In the genomic region with DNA sequence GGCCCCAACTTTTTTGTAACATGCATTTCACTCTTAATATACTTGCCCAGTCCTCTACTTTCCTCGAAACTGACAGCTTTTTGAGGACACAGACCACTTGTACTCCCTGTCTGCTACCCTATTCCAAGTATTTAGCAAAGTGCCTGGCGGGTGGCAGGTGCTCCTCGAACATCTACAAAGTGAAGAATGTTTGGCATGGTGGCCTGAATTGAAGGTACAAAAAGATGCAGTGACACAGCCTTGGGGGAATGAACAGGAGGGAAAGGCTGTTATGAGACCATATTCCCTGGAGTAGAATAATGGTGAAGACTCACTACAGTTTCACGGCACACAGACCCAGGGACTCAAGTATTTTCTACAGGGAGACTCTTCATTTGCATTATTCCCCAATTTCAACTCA, we compare ENCODE assay signal across 2 cellular contexts.
TF ChIP-seq lines count a peak whose summit lies in the region.

No MANE protein-coding gene starts in this region.

TF ChIP-seq in WTC11, 78 proteins besides CTCF, POLR2A, EP300 and RAD21 (continued from another document and continues in another):
- TF ChIP-seq, protein P1, sequence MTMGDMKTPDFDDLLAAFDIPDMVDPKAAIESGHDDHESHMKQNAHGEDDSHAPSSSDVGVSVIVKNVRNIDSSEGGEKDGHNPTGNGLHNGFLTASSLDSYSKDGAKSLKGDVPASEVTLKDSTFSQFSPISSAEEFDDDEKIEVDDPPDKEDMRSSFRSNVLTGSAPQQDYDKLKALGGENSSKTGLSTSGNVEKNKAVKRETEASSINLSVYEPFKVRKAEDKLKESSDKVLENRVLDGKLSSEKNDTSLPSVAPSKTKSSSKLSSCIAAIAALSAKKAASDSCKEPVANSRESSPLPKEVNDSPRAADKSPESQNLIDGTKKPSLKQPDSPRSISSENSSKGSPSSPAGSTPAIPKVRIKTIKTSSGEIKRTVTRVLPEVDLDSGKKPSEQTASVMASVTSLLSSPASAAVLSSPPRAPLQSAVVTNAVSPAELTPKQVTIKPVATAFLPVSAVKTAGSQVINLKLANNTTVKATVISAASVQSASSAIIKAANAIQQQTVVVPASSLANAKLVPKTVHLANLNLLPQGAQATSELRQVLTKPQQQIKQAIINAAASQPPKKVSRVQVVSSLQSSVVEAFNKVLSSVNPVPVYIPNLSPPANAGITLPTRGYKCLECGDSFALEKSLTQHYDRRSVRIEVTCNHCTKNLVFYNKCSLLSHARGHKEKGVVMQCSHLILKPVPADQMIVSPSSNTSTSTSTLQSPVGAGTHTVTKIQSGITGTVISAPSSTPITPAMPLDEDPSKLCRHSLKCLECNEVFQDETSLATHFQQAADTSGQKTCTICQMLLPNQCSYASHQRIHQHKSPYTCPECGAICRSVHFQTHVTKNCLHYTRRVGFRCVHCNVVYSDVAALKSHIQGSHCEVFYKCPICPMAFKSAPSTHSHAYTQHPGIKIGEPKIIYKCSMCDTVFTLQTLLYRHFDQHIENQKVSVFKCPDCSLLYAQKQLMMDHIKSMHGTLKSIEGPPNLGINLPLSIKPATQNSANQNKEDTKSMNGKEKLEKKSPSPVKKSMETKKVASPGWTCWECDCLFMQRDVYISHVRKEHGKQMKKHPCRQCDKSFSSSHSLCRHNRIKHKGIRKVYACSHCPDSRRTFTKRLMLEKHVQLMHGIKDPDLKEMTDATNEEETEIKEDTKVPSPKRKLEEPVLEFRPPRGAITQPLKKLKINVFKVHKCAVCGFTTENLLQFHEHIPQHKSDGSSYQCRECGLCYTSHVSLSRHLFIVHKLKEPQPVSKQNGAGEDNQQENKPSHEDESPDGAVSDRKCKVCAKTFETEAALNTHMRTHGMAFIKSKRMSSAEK (CRISPR knock-in tag; IDR thresholded peaks at IDR 0.05; ENCODE audit: borderline replicate concordance) = no peak
- TF ChIP-seq NFE2L1 (CRISPR knock-in tag; IDR thresholded peaks at IDR 0.05) = no peak
- no peak for TF ChIP-seq MYBL2 (CRISPR knock-in tag; IDR thresholded peaks at IDR 0.05)
- TF ChIP-seq ZMAT4 (CRISPR knock-in tag; IDR thresholded peaks at IDR 0.05) = no peak
- no peak for TF ChIP-seq TEAD1 (CRISPR knock-in tag; IDR thresholded peaks at IDR 0.05)
- TF ChIP-seq AFF4 (CRISPR knock-in tag; IDR thresholded peaks at IDR 0.05; ENCODE audit: borderline replicate concordance) = no peak
- no peak for TF ChIP-seq ZNF121 (CRISPR knock-in tag; IDR thresholded peaks at IDR 0.05)
- TF ChIP-seq NR2C2 (CRISPR knock-in tag; IDR thresholded peaks at IDR 0.05) = no peak
- no peak for TF ChIP-seq JUN (CRISPR knock-in tag; IDR thresholded peaks at IDR 0.05)
- no peak for TF ChIP-seq KAT7 (CRISPR knock-in tag; IDR thresholded peaks at IDR 0.05; ENCODE audit: borderline replicate concordance)
- TF ChIP-seq E2F4 (CRISPR knock-in tag; IDR thresholded peaks at IDR 0.05; ENCODE audit: borderline replicate concordance, low read depth) = no peak

TF ChIP-seq in SK-N-SH treated with all-trans-retinoic acid at 6 μM for 48 hours, 23 proteins besides CTCF, POLR2A, EP300 and RAD21 (continued from another document):
- TF ChIP-seq, protein P2, sequence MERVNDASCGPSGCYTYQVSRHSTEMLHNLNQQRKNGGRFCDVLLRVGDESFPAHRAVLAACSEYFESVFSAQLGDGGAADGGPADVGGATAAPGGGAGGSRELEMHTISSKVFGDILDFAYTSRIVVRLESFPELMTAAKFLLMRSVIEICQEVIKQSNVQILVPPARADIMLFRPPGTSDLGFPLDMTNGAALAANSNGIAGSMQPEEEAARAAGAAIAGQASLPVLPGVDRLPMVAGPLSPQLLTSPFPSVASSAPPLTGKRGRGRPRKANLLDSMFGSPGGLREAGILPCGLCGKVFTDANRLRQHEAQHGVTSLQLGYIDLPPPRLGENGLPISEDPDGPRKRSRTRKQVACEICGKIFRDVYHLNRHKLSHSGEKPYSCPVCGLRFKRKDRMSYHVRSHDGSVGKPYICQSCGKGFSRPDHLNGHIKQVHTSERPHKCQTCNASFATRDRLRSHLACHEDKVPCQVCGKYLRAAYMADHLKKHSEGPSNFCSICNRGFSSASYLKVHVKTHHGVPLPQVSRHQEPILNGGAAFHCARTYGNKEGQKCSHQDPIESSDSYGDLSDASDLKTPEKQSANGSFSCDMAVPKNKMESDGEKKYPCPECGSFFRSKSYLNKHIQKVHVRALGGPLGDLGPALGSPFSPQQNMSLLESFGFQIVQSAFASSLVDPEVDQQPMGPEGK (CRISPR knock-in tag; IDR thresholded peaks at IDR 0.05; ENCODE audit: borderline replicate concordance) = no peak
- TF ChIP-seq ESRRG (CRISPR knock-in tag; IDR thresholded peaks at IDR 0.05) (no peak), CSRNP3 (CRISPR knock-in tag; IDR thresholded peaks at IDR 0.05) (no peak), OSR1 (CRISPR knock-in tag; IDR thresholded peaks at IDR 0.05) (no peak), TOX (CRISPR knock-in tag; IDR thresholded peaks at IDR 0.05; ENCODE audit: borderline replicate concordance) (no peak), ZNF565 (CRISPR knock-in tag; conservative IDR thresholded peaks at IDR 0.05; ENCODE audit: low read depth) (no peak), GLIS3 (CRISPR knock-in tag; IDR thresholded peaks at IDR 0.05) (no peak), CSDC2 (CRISPR knock-in tag; IDR thresholded peaks at IDR 0.05) (no peak), ZNF70 (CRISPR knock-in tag; IDR thresholded peaks at IDR 0.05) (no peak)
- TF ChIP-seq, protein P3, sequence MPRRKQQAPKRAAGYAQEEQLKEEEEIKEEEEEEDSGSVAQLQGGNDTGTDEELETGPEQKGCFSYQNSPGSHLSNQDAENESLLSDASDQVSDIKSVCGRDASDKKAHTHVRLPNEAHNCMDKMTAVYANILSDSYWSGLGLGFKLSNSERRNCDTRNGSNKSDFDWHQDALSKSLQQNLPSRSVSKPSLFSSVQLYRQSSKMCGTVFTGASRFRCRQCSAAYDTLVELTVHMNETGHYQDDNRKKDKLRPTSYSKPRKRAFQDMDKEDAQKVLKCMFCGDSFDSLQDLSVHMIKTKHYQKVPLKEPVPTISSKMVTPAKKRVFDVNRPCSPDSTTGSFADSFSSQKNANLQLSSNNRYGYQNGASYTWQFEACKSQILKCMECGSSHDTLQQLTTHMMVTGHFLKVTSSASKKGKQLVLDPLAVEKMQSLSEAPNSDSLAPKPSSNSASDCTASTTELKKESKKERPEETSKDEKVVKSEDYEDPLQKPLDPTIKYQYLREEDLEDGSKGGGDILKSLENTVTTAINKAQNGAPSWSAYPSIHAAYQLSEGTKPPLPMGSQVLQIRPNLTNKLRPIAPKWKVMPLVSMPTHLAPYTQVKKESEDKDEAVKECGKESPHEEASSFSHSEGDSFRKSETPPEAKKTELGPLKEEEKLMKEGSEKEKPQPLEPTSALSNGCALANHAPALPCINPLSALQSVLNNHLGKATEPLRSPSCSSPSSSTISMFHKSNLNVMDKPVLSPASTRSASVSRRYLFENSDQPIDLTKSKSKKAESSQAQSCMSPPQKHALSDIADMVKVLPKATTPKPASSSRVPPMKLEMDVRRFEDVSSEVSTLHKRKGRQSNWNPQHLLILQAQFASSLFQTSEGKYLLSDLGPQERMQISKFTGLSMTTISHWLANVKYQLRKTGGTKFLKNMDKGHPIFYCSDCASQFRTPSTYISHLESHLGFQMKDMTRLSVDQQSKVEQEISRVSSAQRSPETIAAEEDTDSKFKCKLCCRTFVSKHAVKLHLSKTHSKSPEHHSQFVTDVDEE (CRISPR knock-in tag; IDR thresholded peaks at IDR 0.05) = no peak
